9 cellular contexts compared by ENCODE assay signal in genomic region chr1:158124999-158125398, GRCh38. TPM values are rescaled to one million over a fixed set of nuclear protein-coding genes. Genes with fewer than 3 reads are reported as not detected.
DNase-seq lines count a peak whose midpoint lies in the region; ATAC-seq and TF ChIP-seq lines count a peak whose summit lies in the region.
"Had no signal": no experiment of that assay in that cellular context is flagged by ENCODE, and none has a peak within 500 bp of the region (broad histone marks: within the 10 kb centered on the region; RNA-seq: fewer than 3 reads in every experiment).

No MANE protein-coding gene starts in this region.

- no peaks in the 10 kb centered on the region for H3K79me2 ChIP-seq in OCI-LY1 (ENCODE audit: insufficient read depth, low read length)

- H3K27ac Mint-ChIP-seq in CD8-positive, alpha-beta memory T cell, result no peak overlapping the region
- peak overlapping the region in 1 of 6 donors; percentile 41 for H3K27ac Mint-ChIP-seq in naive B cell
- H3K27ac Mint-ChIP-seq: T-helper 1 cell treated with Interleukin-12 subunit alpha and Interleukin-12 subunit beta and Interleukin-4 antibody, amounts not matched to agents 30 μg/mL and 1 μg/mL, for 36 hours had no signal

- peak; percentile 38 to 73 (median 53) for DNase-seq in CD8-positive, alpha-beta memory T cell
- DNase-seq in HuH-7 (ENCODE audit: low spot score), result peak; percentile 67
- peak; percentile 69 for DNase-seq in activated CD8-positive, alpha-beta memory T cell treated with anti-CD3 and anti-CD28 coated beads, Interleukin-2, amount 50 U/mL, for 4 hours
- DNase-seq in epithelial cell of proximal tubule (ENCODE audit: low read depth), result peak; percentile 79
- peak; percentile 70 for DNase-seq in naive B cell
- peak; percentile 22 to 64 (median 52) for DNase-seq in stimulated activated naive CD4-positive, alpha-beta T cell (lab: John Stamatoyannopoulos, UW)

- H3K36me3 Mint-ChIP-seq in CD8-positive, alpha-beta memory T cell, result no peaks in the 10 kb centered on the region
- H3K36me3 Mint-ChIP-seq in naive B cell, result no peaks in the 10 kb centered on the region

- no peaks in the 10 kb centered on the region for H3K9me3 ChIP-seq in CD8-positive, alpha-beta memory T cell (ENCODE audit: low read length)
- no peaks in the 10 kb centered on the region for H3K9me3 ChIP-seq in OCI-LY1 (ENCODE audit: low read length)

- no peak overlapping the region for H2AFZ ChIP-seq in OCI-LY1 (ENCODE audit: low read length)

- no peaks in the 10 kb centered on the region for H3K9me2 ChIP-seq in OCI-LY1 (ENCODE audit: low read depth, low read length)

- H3K27me3 Mint-ChIP-seq in CD8-positive, alpha-beta memory T cell, result peaks cover 18 to 49% of the 10 kb centered on the region in 2 donors
- peaks cover 8 to 18% (median 15%) of the 10 kb centered on the region in 3 donors for H3K27me3 Mint-ChIP-seq in naive B cell

- H3K36me3 ChIP-seq in CD8-positive, alpha-beta memory T cell (ENCODE audit: insufficient read depth, low read length), result no peaks in the 10 kb centered on the region
- H3K36me3 ChIP-seq in OCI-LY1 (ENCODE audit: insufficient read depth, low read length), result no peaks in the 10 kb centered on the region

- no peaks in the 10 kb centered on the region for H3F3A ChIP-seq in OCI-LY1 (ENCODE audit: insufficient read depth, low read length)

- no peak overlapping the region for H3K4me2 ChIP-seq in OCI-LY1 (ENCODE audit: low read length)

- H3K4me1 ChIP-seq in CD8-positive, alpha-beta memory T cell (ENCODE audit: insufficient read depth, low read length), result no peaks in the 10 kb centered on the region
- H3K4me1 ChIP-seq in OCI-LY1 (ENCODE audit: insufficient read depth, low read length, severe bottlenecking), result no peaks in the 10 kb centered on the region

- no peaks in the 10 kb centered on the region for H3K9me3 Mint-ChIP-seq in CD8-positive, alpha-beta memory T cell
- H3K9me3 Mint-ChIP-seq in naive B cell, result no peaks in the 10 kb centered on the region
- H3K9me3 Mint-ChIP-seq: T-helper 1 cell treated with Interleukin-12 subunit alpha and Interleukin-12 subunit beta and Interleukin-4 antibody, amounts not matched to agents 30 μg/mL and 1 μg/mL, for 36 hours had no signal

- H3K4me3 ChIP-seq in CD8-positive, alpha-beta memory T cell (ENCODE audit: low read length), result no peak overlapping the region
- no peak overlapping the region for H3K4me3 ChIP-seq in OCI-LY1 (ENCODE audit: low read depth, low read length, poor library complexity, severe bottlenecking)
- H3K4me3 ChIP-seq in epithelial cell of proximal tubule (ENCODE audit: low read depth, low read length), result no peak overlapping the region

- H3K27me3 ChIP-seq in CD8-positive, alpha-beta memory T cell (ENCODE audit: insufficient read depth, low read length, poor library complexity, severe bottlenecking), result peaks cover 6% of the 10 kb centered on the region
- peaks cover 8% of the 10 kb centered on the region for H3K27me3 ChIP-seq in OCI-LY1 (ENCODE audit: insufficient read depth, low read length)

- H3K27ac ChIP-seq in CD8-positive, alpha-beta memory T cell (ENCODE audit: low read depth, low read length), result no peak overlapping the region
- H3K27ac ChIP-seq in OCI-LY1 (ENCODE audit: low read depth, low read length, poor library complexity, severe bottlenecking), result no peak overlapping the region

- no peak overlapping the region for H3K4me3 Mint-ChIP-seq in CD8-positive, alpha-beta memory T cell
- no peak overlapping the region for H3K4me3 Mint-ChIP-seq in naive B cell
- H3K4me3 Mint-ChIP-seq: T-helper 1 cell treated with Interleukin-12 subunit alpha and Interleukin-12 subunit beta and Interleukin-4 antibody, amounts not matched to agents 30 μg/mL and 1 μg/mL, for 36 hours had no signal

- CTCF ChIA-PET in CD8-positive, alpha-beta memory T cell (lab: Charles Lee), result interaction anchor here (0.7 to 2.0 kb wide), 13 partner anchors 9 to 547 kb away, joined by 3 to 19 read pairs (median 4); no protein-coding TSS in a partner anchor

- POLR2A ChIA-PET in CD8-positive, alpha-beta memory T cell (lab: Charles Lee), result no interaction called here

- H4K20me1 ChIP-seq in OCI-LY1 (ENCODE audit: insufficient read depth, low read length), result no peaks in the 10 kb centered on the region

- TF ChIP-seq CTCF in OCI-LY1 (IDR thresholded peaks at IDR 0.05; ENCODE audit: low read length) (peak; percentile 96), epithelial cell of proximal tubule (conservative IDR thresholded peaks at IDR 0.05; ENCODE audit: low read depth, low read length) (peak; percentile 97)

- H3K9ac ChIP-seq in OCI-LY1 (ENCODE audit: low read length), result no peak overlapping the region

- peak; percentile 40 for ATAC-seq in GM19468 (IDR thresholded peaks at IDR 0.05; ENCODE audit: extremely low read depth, unreplicated experiment)
- ATAC-seq in naive B cell (ENCODE audit: low read depth in 2 of 2), result peak; percentile 87 to 92

- peaks cover 0 to 2% (median 0%) of the 10 kb centered on the region in 3 donors for H3K4me1 Mint-ChIP-seq in CD8-positive, alpha-beta memory T cell
- H3K4me1 Mint-ChIP-seq in naive B cell, result peaks cover 4 to 6% (median 4%) of the 10 kb centered on the region in 3 donors

RNA-seq across cellular contexts. Expression of gene CD1D, which starts 55.7 kb away (rescaled TPM):
- total RNA-seq in CD8-positive, alpha-beta memory T cell, result not detected
- polyA plus RNA-seq in CD8-positive, alpha-beta memory T cell, result not detected
- 0.72 and 3.0 TPM in 2 replicates for total RNA-seq in epithelial cell of proximal tubule
- 10 to 100 TPM in 4 of 6 donors, 1 to 10 TPM in 2; 4.1 to 19.4 (median 11.6) TPM for polyA plus RNA-seq in naive B cell (ENCODE audit: low read depth in 6 of 6)
